ENCODE assay signal across 30 cellular contexts in genomic region chr18:43312891-43313290, GRCh38. TPM values are rescaled to one million over a fixed set of nuclear protein-coding genes. Genes with fewer than 3 reads are reported as not detected.
DNase-seq lines count a peak whose midpoint lies in the region; ATAC-seq and TF ChIP-seq lines count a peak whose summit lies in the region.
"Had no signal": no experiment of that assay in that cellular context is flagged by ENCODE, and none has a peak within 500 bp of the region (broad histone marks: within the 10 kb centered on the region; RNA-seq: fewer than 3 reads in every experiment).

No MANE protein-coding gene starts in this region.

- H3K79me2 ChIP-seq in osteoblast (ENCODE audit: insufficient read depth, low read length), result no peaks in the 10 kb centered on the region
- H3K79me2 ChIP-seq in OCI-LY7 (ENCODE audit: insufficient read depth, low read depth, low read length), result no peaks in the 10 kb centered on the region

- DNase-seq in DMS53 (lab: John Stamatoyannopoulos, UW), result peak; percentile 61
- DNase-seq in NCI-H226, result peak; percentile 28
- peak; percentile 59 for DNase-seq in epithelial cell of esophagus (ENCODE audit: low read depth)
- peak; percentile 24 for DNase-seq in myocyte (ENCODE audit: low read depth)
- no peak for DNase-seq in NCI-H146 (lab: John Stamatoyannopoulos, UW)
- DNase-seq in osteoblast (ENCODE audit: insufficient read length, low spot score, missing footprints), result no peak
- DNase-seq in OCI-LY7 (ENCODE audit: low spot score), result no peak
- DNase-seq: ACHN; activated CD4-positive, alpha-beta T cell treated with anti-CD3 and anti-CD28 coated beads for 48 hours; activated effector memory CD4-positive, alpha-beta T cell treated with anti-CD3 and anti-CD28 coated beads, Interleukin-2, amount 50 U/mL, for 16 hours; activated naive CD8-positive, alpha-beta T cell treated with anti-CD3 and anti-CD28 coated beads, Interleukin-2, amount 10 ng/mL, durations not matched to agents 7 days and 5 days; activated T-cell treated with anti-CD3 and anti-CD28 coated beads, Interleukin-2, amount 50 U/mL, for 1 hour; DND-41; glutamatergic neuron; NCI-H1092 treated with DMSO at 0.1 percent for 48 hours; NCI-H1930; right lobe of liver; RPMI8226; stimulated activated naive CD4-positive, alpha-beta T cell; T-helper 17 cell; upper lobe of right lung had no signal

- H3K9me3 ChIP-seq in osteoblast (ENCODE audit: low read depth, low read length) (no peaks in the 10 kb centered on the region), OCI-LY7 (ENCODE audit: low read length) (no peaks in the 10 kb centered on the region)
- H3K9me3 ChIP-seq: ascending aorta, BLaER1, right lobe of liver, suprapubic skin, upper lobe of right lung had no signal

- no peak overlapping the region for H3K4me3 ChIP-seq in epithelial cell of esophagus (ENCODE audit: low read length)
- no peak overlapping the region for H3K4me3 ChIP-seq in osteoblast (ENCODE audit: insufficient read depth, low read length)
- no peak overlapping the region for H3K4me3 ChIP-seq in OCI-LY7 (ENCODE audit: low read depth, low read length, poor library complexity, severe bottlenecking)
- H3K4me3 ChIP-seq: ascending aorta, BLaER1, neural progenitor cell, right lobe of liver, suprapubic skin, upper lobe of right lung had no signal

- H2AFZ ChIP-seq in osteoblast (ENCODE audit: low read length) (no peak overlapping the region), OCI-LY7 (ENCODE audit: low read length) (no peak overlapping the region)
- H2AFZ ChIP-seq: neural progenitor cell had no signal

- ATAC-seq in HG03045 (IDR thresholded peaks at IDR 0.05; ENCODE audit: unreplicated experiment), result no peak
- ATAC-seq: right lobe of liver, T-helper 17 cell, upper lobe of right lung had no signal

- no peaks in the 10 kb centered on the region for H3K4me1 ChIP-seq in osteoblast (ENCODE audit: insufficient read depth, low read length)
- H3K4me1 ChIP-seq in OCI-LY7 (ENCODE audit: insufficient read depth, low read length, poor library complexity, severe bottlenecking), result no peaks in the 10 kb centered on the region
- H3K4me1 ChIP-seq: ascending aorta, BLaER1, neural progenitor cell, right lobe of liver, suprapubic skin, upper lobe of right lung had no signal

- TF ChIP-seq CTCF in epithelial cell of esophagus (IDR thresholded peaks at IDR 0.05; ENCODE audit: insufficient read depth, low read depth, low read length, missing control alignments), result no peak
- no peak for TF ChIP-seq CTCF in osteoblast (IDR thresholded peaks at IDR 0.05; ENCODE audit: extremely low read depth, low read depth, low read length)
- no peak for TF ChIP-seq CTCF in OCI-LY7 (conservative IDR thresholded peaks at IDR 0.05; ENCODE audit: low read length)

- H3K27me3 ChIP-seq in osteoblast (ENCODE audit: insufficient read depth, low read length), result no peaks in the 10 kb centered on the region
- H3K27me3 ChIP-seq: ascending aorta, BLaER1, neural progenitor cell, right lobe of liver, suprapubic skin, upper lobe of right lung had no signal

- CTCF ChIA-PET in OCI-LY7 (lab: Charles Lee; ENCODE audit: unreplicated experiment), result no interaction called here

- H4K20me1 ChIP-seq in osteoblast (ENCODE audit: insufficient read depth, low read length), result no peaks in the 10 kb centered on the region
- no peaks in the 10 kb centered on the region for H4K20me1 ChIP-seq in OCI-LY7 (ENCODE audit: insufficient read depth, low read length)
- H4K20me1 ChIP-seq: BLaER1 had no signal

- intact Hi-C loops in OCI-LY7 (cut with micrococcal nuclease; ENCODE audit: unreplicated experiment), result no loop called here

- H3K4me2 ChIP-seq in osteoblast (ENCODE audit: insufficient read depth, low read length), result no peak overlapping the region
- H3K4me2 ChIP-seq in OCI-LY7 (ENCODE audit: low read length), result no peak overlapping the region
- H3K4me2 ChIP-seq: BLaER1, neural progenitor cell had no signal

- no peaks in the 10 kb centered on the region for H3K9me2 ChIP-seq in OCI-LY7 (ENCODE audit: insufficient read depth, low read length)

- H3K36me3 ChIP-seq in osteoblast (ENCODE audit: insufficient read depth, low read length) (no peaks in the 10 kb centered on the region), OCI-LY7 (ENCODE audit: insufficient read depth, low read length) (no peaks in the 10 kb centered on the region)
- H3K36me3 ChIP-seq: ascending aorta, BLaER1, neural progenitor cell, right lobe of liver, suprapubic skin, upper lobe of right lung had no signal

- BruUV-seq in OCI-LY7 (replicated peaks; lab: Mats Ljungman, UMichigan), result no TSS peak

- H3K27ac ChIP-seq in osteoblast (ENCODE audit: low read depth, low read length) (no peak overlapping the region), OCI-LY7 (ENCODE audit: low read depth, low read length, poor library complexity, severe bottlenecking) (no peak overlapping the region)
- H3K27ac ChIP-seq: ascending aorta, BLaER1, neural progenitor cell, right lobe of liver, suprapubic skin, upper lobe of right lung had no signal

- POLR2A ChIA-PET in OCI-LY7 (lab: Charles Lee), result interaction anchor here (1.1 kb wide), 1 partner anchor 14 kb away, joined by 3 read pairs; no protein-coding TSS in a partner anchor

RNA-seq across cellular contexts. Expression of gene SYT4, which starts 35.6 kb away (rescaled TPM):
- total RNA-seq in myocyte (not detected in 2 replicates), osteoblast (not detected in 2 replicates), OCI-LY7 (2022) (not detected in 2 replicates)
- not detected for polyA plus RNA-seq in myocyte (2012)
- total RNA-seq in OCI-LY7 (2014; rRNA removed; shearing (Covaris generic)), result not detected in 2 replicates
- total RNA-seq: activated CD8-positive, alpha-beta memory T cell treated with anti-CD3 and anti-CD28 coated beads for 36 hours; activated naive CD8-positive, alpha-beta T cell treated with anti-CD3 and anti-CD28 coated beads, Interleukin-2, amount 10 ng/mL, durations not matched to agents 7 days and 5 days; ascending aorta; chondrocyte; lung microvascular endothelial cell; posterior vena cava; right lobe of liver; suprapubic skin had no signal

Comparison
In these comparisons a context has a peak if more than half of its experiments do, and no peak if none do; other contexts are left out.
1. DNase-seq: peak in DMS53 (single experiment), NCI-H226 (single experiment), epithelial cell of esophagus (single experiment) and myocyte (single experiment); none in NCI-H146 (single experiment), osteoblast (single experiment) and OCI-LY7 (single experiment).